32 cellular contexts compared by ENCODE assay signal in the genomic region with DNA sequence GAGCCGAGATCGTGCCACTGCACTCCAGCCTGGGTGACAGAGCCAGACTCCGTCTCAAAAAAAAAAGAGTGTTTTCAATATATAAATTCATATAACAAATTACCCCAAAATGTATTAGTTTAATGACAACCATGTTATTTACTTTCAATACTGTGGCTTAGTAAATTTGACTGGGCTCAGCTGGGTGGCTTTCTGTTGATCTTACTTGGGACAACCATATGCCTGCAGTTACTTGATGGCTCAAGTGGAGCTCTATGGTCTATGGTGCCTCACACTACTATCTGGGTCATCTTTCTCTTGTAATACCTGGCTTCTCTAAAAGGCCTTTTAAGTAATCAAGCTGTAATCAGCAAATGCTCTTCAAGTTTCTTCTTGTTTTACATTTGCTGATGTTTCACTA.
DNase-seq lines count a peak whose midpoint lies in the region; ATAC-seq, FAIRE-seq and TF ChIP-seq lines count a peak whose summit lies in the region.
"Had no signal": no experiment of that assay in that cellular context is flagged by ENCODE, and none has a peak within 500 bp of the region (broad histone marks: within the 10 kb centered on the region; RNA-seq: fewer than 3 reads in every experiment).

No MANE protein-coding gene starts in this region.

- no peak for TF ChIP-seq RAD21 in HepG2 (CRISPR knock-in tag; IDR thresholded peaks at IDR 0.05)

- no TSS peak for BruUV-seq in HepG2 (replicated peaks; lab: Mats Ljungman, UMichigan)

- peaks cover 7% of the 10 kb centered on the region; the same call in 1 of the 2 replicates for H3K9me2 ChIP-seq in GM23338 (ENCODE audit: insufficient read depth)

- H3K27ac ChIP-seq in HepG2 (ENCODE audit: extremely low read length, insufficient read depth, low read length) = no peak overlapping the region
- no peak overlapping the region for H3K27ac ChIP-seq in right lobe of liver
- no peak overlapping the region for H3K27ac ChIP-seq in GM23338 (ENCODE audit: low read depth)
- H3K27ac ChIP-seq: 22Rv1; A549; BLaER1; BLaER1 treated with 17β-estradiol and CSF1 and Interleukin-3, amounts not matched to agents 10 nM and 100 nM; C4-2B had no signal

- in situ Hi-C loops in HepG2 (cut with HindIII; ENCODE audit: extremely low pct_ligation_motif_present, low pct_unique_long_range_greater_than_20kb) = no loop called here

- no peak overlapping the region for H3K4me3 Mint-ChIP-seq in GM23338
- H3K4me3 Mint-ChIP-seq: B cell; CD14-positive monocyte; CD4-positive, alpha-beta memory T cell; CD4-positive, alpha-beta T cell; CD4-positive, CD25-positive, alpha-beta regulatory T cell; CD8-positive, alpha-beta memory T cell; CD8-positive, alpha-beta T cell had no signal

- TF ChIP-seq EP300 in HepG2 (IDR thresholded peaks at IDR 0.05; ENCODE audit: low read depth in 2 of 2, low read length in 2 of 2) (no peak), HepG2 (CRISPR knock-in tag; IDR thresholded peaks at IDR 0.05; ENCODE audit: borderline replicate concordance) (no peak)

- CTCF ChIA-PET in HepG2 (lab: Yijun Ruan, JAX; ENCODE audit: low intra/inter-chr PET ratio, low total read pairs) = no interaction called here

- 8% methylated on average over 3 of the region's 3 CpGs for WGBS in HepG2 (ENCODE audit: low lambda C conversion rate)
- 86% methylated on average over 3 of the region's 3 CpGs for WGBS in right lobe of liver (ENCODE audit: insufficient coverage, low coverage, low lambda C conversion rate, missing lambda C conversion rate)

- no peak overlapping the region for H3K4me2 ChIP-seq in HepG2 (ENCODE audit: low read depth, low read length)
- H3K4me2 ChIP-seq in GM23338 = no peak overlapping the region
- H3K4me2 ChIP-seq: A549; BLaER1; BLaER1 treated with 17β-estradiol and CSF1 and Interleukin-3, amounts not matched to agents 10 nM and 100 nM had no signal

- H3K27me3 Mint-ChIP-seq in GM23338 (ENCODE audit: insufficient read depth, low read depth, poor library complexity) = no peaks in the 10 kb centered on the region
- H3K27me3 Mint-ChIP-seq: B cell; CD4-positive, alpha-beta memory T cell; CD4-positive, alpha-beta T cell; CD4-positive, CD25-positive, alpha-beta regulatory T cell; CD8-positive, alpha-beta memory T cell had no signal

- H3K27ac Mint-ChIP-seq in GM23338 = no peak overlapping the region
- H3K27ac Mint-ChIP-seq: B cell; CD14-positive monocyte; CD4-positive, alpha-beta memory T cell; CD4-positive, alpha-beta T cell; CD4-positive, CD25-positive, alpha-beta regulatory T cell; CD8-positive, alpha-beta memory T cell; CD8-positive, alpha-beta T cell had no signal

- H3K4me1 ChIP-seq in HepG2 (ENCODE audit: insufficient read depth, low read length) (no peaks in the 10 kb centered on the region), right lobe of liver (no peaks in the 10 kb centered on the region), GM23338 (ENCODE audit: insufficient read depth) (0 out of 2 replicates have a peak, but pooled peaks cover 2% of the 10 kb centered on the region)
- H3K4me1 ChIP-seq: A549; BE2C; BLaER1; BLaER1 treated with 17β-estradiol and CSF1 and Interleukin-3, amounts not matched to agents 10 nM and 100 nM; Caco-2 had no signal

- TF ChIP-seq POLR2A in HepG2 (IDR thresholded peaks at IDR 0.05; ENCODE audit: insufficient read depth in 1 of 2, low read depth in 2 of 2, low read length in 2 of 2) = no peak
- TF ChIP-seq POLR2A in right lobe of liver (IDR thresholded peaks at IDR 0.05) = no peak

- H3K36me3 Mint-ChIP-seq in GM23338 (ENCODE audit: low read depth) = peaks cover 16% of the 10 kb centered on the region
- H3K36me3 Mint-ChIP-seq: CD14-positive monocyte; CD4-positive, alpha-beta memory T cell; CD4-positive, CD25-positive, alpha-beta regulatory T cell; CD8-positive, alpha-beta memory T cell; CD8-positive, alpha-beta T cell had no signal

- H3K27me3 ChIP-seq in HepG2 (ENCODE audit: control insufficient read depth in 1 of 2, insufficient read depth in 2 of 2, low read length in 2 of 2) (no peaks in the 10 kb centered on the region), right lobe of liver (no peaks in the 10 kb centered on the region), GM23338 (ENCODE audit: insufficient read depth) (no peaks in the 10 kb centered on the region)
- H3K27me3 ChIP-seq: BE2C; BLaER1; BLaER1 treated with 17β-estradiol and CSF1 and Interleukin-3, amounts not matched to agents 10 nM and 100 nM had no signal

- ATAC-seq in HepG2 (no peak), right lobe of liver (no peak), GM23338 (no peak)
- ATAC-seq: A549; CD8-positive, alpha-beta T cell had no signal

- no peak overlapping the region for H2AFZ ChIP-seq in HepG2 (ENCODE audit: low read length)
- no peak overlapping the region for H2AFZ ChIP-seq in GM23338

- peaks cover 4% of the 10 kb centered on the region; the same call in 1 of the 3 replicates for H3K4me1 Mint-ChIP-seq in GM23338
- H3K4me1 Mint-ChIP-seq: B cell; CD14-positive monocyte; CD4-positive, alpha-beta memory T cell; CD4-positive, CD25-positive, alpha-beta regulatory T cell; CD8-positive, alpha-beta memory T cell had no signal

- TF ChIP-seq CTCF in HepG2 (CRISPR knock-in tag; IDR thresholded peaks at IDR 0.05) (no peak), right lobe of liver (IDR thresholded peaks at IDR 0.05) (no peak), GM23338 (conservative IDR thresholded peaks at IDR 0.05; ENCODE audit: low read depth in 2 of 2) (no peak)

- POLR2A ChIA-PET in HepG2 (lab: Yijun Ruan, JAX) = no interaction called here

- intact Hi-C loops in HepG2 (cut with micrococcal nuclease; ENCODE audit: unreplicated experiment) (no loop called here), right lobe of liver (cut with DNase I) (no loop called here)

- H3K9me3 Mint-ChIP-seq in GM23338 = peaks cover 10% of the 10 kb centered on the region

- no peaks in the 10 kb centered on the region for H4K20me1 ChIP-seq in HepG2 (ENCODE audit: insufficient read depth, low read length)
- no peaks in the 10 kb centered on the region for H4K20me1 ChIP-seq in GM23338 (replicated peaks; ENCODE audit: insufficient read depth)
- H4K20me1 ChIP-seq: BLaER1; BLaER1 treated with 17β-estradiol and CSF1 and Interleukin-3, amounts not matched to agents 10 nM and 100 nM had no signal

- H3K4me3 ChIP-seq in HepG2 (replicated peaks in 1 of 3; ENCODE audit: insufficient read depth in 1 of 3, low read depth in 2 of 3, low read length in 3 of 3) (no peak overlapping the region), right lobe of liver (no peak overlapping the region), GM23338 (no peak overlapping the region)
- H3K4me3 ChIP-seq: A549; BLaER1; BLaER1 treated with 17β-estradiol and CSF1 and Interleukin-3, amounts not matched to agents 10 nM and 100 nM had no signal

- no peak overlapping the region for H3K9ac ChIP-seq in HepG2 (ENCODE audit: insufficient read depth, low read depth, low read length)
- H3K9ac ChIP-seq: BLaER1; BLaER1 treated with 17β-estradiol and CSF1 and Interleukin-3, amounts not matched to agents 10 nM and 100 nM had no signal

- H3F3A ChIP-seq in GM23338 (replicated peaks; ENCODE audit: low read depth) = no peaks in the 10 kb centered on the region

- no peak for FAIRE-seq in HepG2 (lab: Jason Lieb, UNC)
- FAIRE-seq: A204.1, A549, D721Med had no signal

- DNase-seq in HepG2 (ENCODE audit: low spot score) = no peak
- no peak for DNase-seq in right lobe of liver
- no peak for DNase-seq in GM23338 (ENCODE audit: low spot score)
- DNase-seq in SKM-1 (lab: John Stamatoyannopoulos, UW; ENCODE audit: unreplicated experiment) = no peak
- DNase-seq: 8988T; ACHN; AML-193; BE2C; C1 segment of cervical spinal cord; Caco-2; Calu3; CD4-positive, alpha-beta memory T cell; CD4-positive, alpha-beta T cell; CD4-positive, CD25-positive, alpha-beta regulatory T cell; CD8-positive, alpha-beta memory T cell; CD8-positive, alpha-beta T cell; COR-L47; DMS 273 treated with DMSO at 0.1 percent for 48 hours; DMS153; DMS53; DMS79; DMS79 treated with DMSO at 0.1 percent for 48 hours; DND-41 had no signal

- H3K36me3 ChIP-seq in HepG2 (replicated peaks in 1 of 2; ENCODE audit: control insufficient read depth in 1 of 2, insufficient read depth in 2 of 2, low read length in 2 of 2) (no peaks in the 10 kb centered on the region), right lobe of liver (no peaks in the 10 kb centered on the region), GM23338 (ENCODE audit: insufficient read depth) (no peaks in the 10 kb centered on the region)
- H3K36me3 ChIP-seq: BE2C; BLaER1; BLaER1 treated with 17β-estradiol and CSF1 and Interleukin-3, amounts not matched to agents 10 nM and 100 nM had no signal

- H3K79me2 ChIP-seq in HepG2 (ENCODE audit: insufficient read depth, low read length) (no peaks in the 10 kb centered on the region), GM23338 (replicated peaks; ENCODE audit: insufficient read depth) (no peaks in the 10 kb centered on the region)

- H3K9me3 ChIP-seq in HepG2 (ENCODE audit: low read length) (peaks cover 94% of the 10 kb centered on the region), right lobe of liver (no peaks in the 10 kb centered on the region)
- H3K9me3 ChIP-seq: A549, BE2C, BLaER1, Caco-2 had no signal

TF ChIP-seq in HepG2, 621 proteins besides CTCF, POLR2A, EP300 and RAD21:
- TF ChIP-seq, protein P1, sequence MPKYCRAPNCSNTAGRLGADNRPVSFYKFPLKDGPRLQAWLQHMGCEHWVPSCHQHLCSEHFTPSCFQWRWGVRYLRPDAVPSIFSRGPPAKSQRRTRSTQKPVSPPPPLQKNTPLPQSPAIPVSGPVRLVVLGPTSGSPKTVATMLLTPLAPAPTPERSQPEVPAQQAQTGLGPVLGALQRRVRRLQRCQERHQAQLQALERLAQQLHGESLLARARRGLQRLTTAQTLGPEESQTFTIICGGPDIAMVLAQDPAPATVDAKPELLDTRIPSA (CRISPR knock-in tag; IDR thresholded peaks at IDR 0.05; ENCODE audit: borderline replicate concordance) = no peak
- no peak for TF ChIP-seq GZF1 (CRISPR knock-in tag; IDR thresholded peaks at IDR 0.05)
- TF ChIP-seq ZNF331 (CRISPR knock-in tag; IDR thresholded peaks at IDR 0.05) = peak; percentile 76

TF ChIP-seq in GM23338, 12 proteins besides CTCF, POLR2A, EP300 and RAD21 (continues in another document):
- TF ChIP-seq EZH2 (IDR thresholded peaks at IDR 0.05; ENCODE audit: low read depth, unreplicated experiment) = no peak
- no peak for TF ChIP-seq JUNB (IDR thresholded peaks at IDR 0.05; ENCODE audit: unreplicated experiment)
- TF ChIP-seq NANOG (IDR thresholded peaks at IDR 0.05; ENCODE audit: borderline replicate concordance) = no peak
